ENCODE assay signal across 13 cellular contexts in the genomic region with DNA sequence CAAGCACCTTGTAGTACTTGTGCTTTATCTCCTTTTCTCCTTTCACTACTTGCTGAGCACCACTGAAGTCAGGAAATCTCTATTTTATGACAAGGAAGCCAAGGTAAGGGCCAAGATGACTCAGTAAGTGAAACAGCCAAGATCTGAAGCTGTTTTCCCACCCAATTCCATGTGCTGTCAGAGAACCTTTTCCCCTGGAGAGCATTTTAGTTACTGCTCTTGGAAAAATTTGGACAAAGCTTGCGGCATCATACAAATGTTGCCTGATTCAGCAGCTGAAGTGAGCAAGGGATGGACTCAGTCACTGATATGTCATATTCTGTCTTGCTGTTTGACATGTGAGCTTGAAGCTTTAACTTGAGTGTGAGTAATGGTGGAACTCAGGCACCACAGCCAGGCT.
DNase-seq lines count a peak whose midpoint lies in the region; ATAC-seq and TF ChIP-seq lines count a peak whose summit lies in the region.
"Had no signal": no experiment of that assay in that cellular context is flagged by ENCODE, and none has a peak within 500 bp of the region (broad histone marks: within the 10 kb centered on the region; RNA-seq: fewer than 3 reads in every experiment).

No MANE protein-coding gene starts in this region.

- no peak overlapping the region for H3K4me3 Mint-ChIP-seq in stimulated activated naive B cell treated with anti-CD40 and anti-IgM and Interleukin-4, amounts not matched to agents 10 μg/mL and 1 μg/mL and 100 μg/mL, for 72 hours

- no peaks in the 10 kb centered on the region for H3K9me3 Mint-ChIP-seq in stimulated activated naive B cell treated with anti-CD40 and anti-IgM and Interleukin-4, amounts not matched to agents 10 μg/mL and 1 μg/mL and 100 μg/mL, for 72 hours

- no peaks in the 10 kb centered on the region for H3K36me3 Mint-ChIP-seq in stimulated activated naive B cell treated with anti-CD40 and anti-IgM and Interleukin-4, amounts not matched to agents 10 μg/mL and 1 μg/mL and 100 μg/mL, for 72 hours

- H3K4me1 Mint-ChIP-seq in stimulated activated naive B cell treated with anti-CD40 and anti-IgM and Interleukin-4, amounts not matched to agents 10 μg/mL and 1 μg/mL and 100 μg/mL, for 72 hours: no peaks in the 10 kb centered on the region

- no peak overlapping the region for H3K27ac Mint-ChIP-seq in stimulated activated naive B cell treated with anti-CD40 and anti-IgM and Interleukin-4, amounts not matched to agents 10 μg/mL and 1 μg/mL and 100 μg/mL, for 72 hours

- DNase-seq in HS-5 (ENCODE audit: low read depth) (peak; percentile 2), astrocyte of the cerebellum (ENCODE audit: low read depth) (peak; percentile 33), Right ventricle myocardium superior (no peak), sciatic nerve (ENCODE audit: low spot score) (no peak), kidney tubule cell (ENCODE audit: low spot score) (no peak), NCI-H69 (lab: John Stamatoyannopoulos, UW) (no peak)
- no peak for DNase-seq in stimulated activated naive B cell treated with anti-CD40 and anti-IgM and Interleukin-4, amounts not matched to agents 10 μg/mL and 1 μg/mL and 100 μg/mL, for 72 hours
- DNase-seq: DMS153, EL, NCI-H1417 treated with DMSO at 0.1 percent for 48 hours, NCI-H2081, NCI-H524 treated with DMSO at 0.1 percent for 48 hours had no signal

- ATAC-seq in Right ventricle myocardium superior (ENCODE audit: poor library complexity) (peak; percentile 89), sciatic nerve (peak; percentile 90), HG02642 (IDR thresholded peaks at IDR 0.05; ENCODE audit: poor library complexity, unreplicated experiment) (no peak)
- ATAC-seq in stimulated activated naive B cell treated with anti-CD40 and anti-IgM and Interleukin-4, amounts not matched to agents 10 μg/mL and 1 μg/mL and 100 μg/mL, for 72 hours (replicated peaks): no peak

- TF ChIP-seq CTCF in astrocyte of the cerebellum (IDR thresholded peaks at IDR 0.05; ENCODE audit: low read depth, low read length, missing control alignments): no peak

- intact Hi-C loops in Right ventricle myocardium superior (cut with DNase I) (no loop called here), sciatic nerve (cut with DNase I) (no loop called here)

- H3K27me3 Mint-ChIP-seq in stimulated activated naive B cell treated with anti-CD40 and anti-IgM and Interleukin-4, amounts not matched to agents 10 μg/mL and 1 μg/mL and 100 μg/mL, for 72 hours: no peaks in the 10 kb centered on the region

- no peak overlapping the region for H3K4me3 ChIP-seq in astrocyte of the cerebellum (ENCODE audit: low read depth, low read length)

- in situ Hi-C loops in astrocyte of the cerebellum (cut with HindIII; ENCODE audit: low sequenced_read_pairs): no loop called here

Comparison
In these comparisons a context has a peak if more than half of its experiments do, and no peak if none do; other contexts are left out.
1. DNase-seq: peak in HS-5 (single experiment) and astrocyte of the cerebellum (single experiment); none in Right ventricle myocardium superior (single experiment), sciatic nerve (single experiment), stimulated activated naive B cell treated with anti-CD40 and anti-IgM and Interleukin-4, amounts not matched to agents 10 μg/mL and 1 μg/mL and 100 μg/mL, for 72 hours (single experiment), kidney tubule cell (single experiment) and NCI-H69 (single experiment).
2. ATAC-seq: peak in Right ventricle myocardium superior (single experiment) and sciatic nerve (single experiment); none in stimulated activated naive B cell treated with anti-CD40 and anti-IgM and Interleukin-4, amounts not matched to agents 10 μg/mL and 1 μg/mL and 100 μg/mL, for 72 hours (0 of 2) and HG02642 (single experiment).